ENCODE assay signal across 15 cellular contexts in the genomic region with DNA sequence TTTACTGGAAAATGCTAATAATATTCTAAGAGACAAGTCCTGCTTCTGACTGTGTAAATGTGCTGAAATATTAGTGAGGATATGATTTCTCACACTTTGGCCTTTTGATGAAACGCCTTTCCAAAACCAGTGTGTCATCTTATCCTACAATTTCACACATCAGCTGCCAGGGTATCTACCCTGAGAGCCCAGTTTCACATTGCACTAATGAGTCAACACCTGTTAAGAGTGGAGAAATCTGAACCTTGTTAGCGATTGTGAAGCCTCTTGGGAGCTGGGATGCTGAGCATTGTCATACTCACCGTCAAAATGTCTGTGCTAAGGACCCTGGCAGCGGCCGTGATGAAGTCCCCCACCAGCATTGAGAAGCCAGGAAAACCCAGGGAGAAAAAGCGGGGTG.
DNase-seq lines count a peak whose midpoint lies in the region; ATAC-seq, FAIRE-seq and TF ChIP-seq lines count a peak whose summit lies in the region.
"Had no signal": no experiment of that assay in that cellular context is flagged by ENCODE, and none has a peak within 500 bp of the region (broad histone marks: within the 10 kb centered on the region; RNA-seq: fewer than 3 reads in every experiment).

No MANE protein-coding gene starts in this region.

- DNase-seq in NCI-H82 (lab: John Stamatoyannopoulos, UW) (peak; percentile 43), NCI-H82 treated with DMSO at 0.1 percent for 48 hours (lab: John Stamatoyannopoulos, UW; ENCODE audit: unreplicated experiment) (no peak), GM19239 (ENCODE audit: insufficient read length, low spot score) (no peak), NCI-H69 (lab: John Stamatoyannopoulos, UW) (peak; percentile 93), kidney tubule cell (ENCODE audit: low spot score) (peak; percentile 52), left lung (no peak)
- DNase-seq: ACHN, head of caudate nucleus, IMR-90, NCI-H226 had no signal

- no peaks in the 10 kb centered on the region for H3K9me3 ChIP-seq in left lung

- no peaks in the 10 kb centered on the region for H3K4me1 ChIP-seq in left lung
- H3K4me1 ChIP-seq: neural progenitor cell had no signal

- ATAC-seq in GM19035 (IDR thresholded peaks at IDR 0.05; ENCODE audit: unreplicated experiment), result no peak
- no peak for ATAC-seq in HG02973 (IDR thresholded peaks at IDR 0.05; ENCODE audit: unreplicated experiment)
- ATAC-seq in left lung, result no peak

- intact Hi-C loops in left lung (cut with DNase I), result no loop called here

- no peaks in the 10 kb centered on the region for H3K27me3 ChIP-seq in left lung
- H3K27me3 ChIP-seq: neural progenitor cell had no signal

- H3K36me3 ChIP-seq in left lung, result peaks cover 0 to 39% of the 10 kb centered on the region in 2 donors

- peak; percentile 31 for FAIRE-seq in GM19239 (lab: Jason Lieb, UNC)
- FAIRE-seq: endometrium, TTC549 had no signal

- H3K4me3 ChIP-seq in left lung, result no peak overlapping the region
- H3K4me3 ChIP-seq: neural progenitor cell had no signal

- no peak overlapping the region for H3K27ac ChIP-seq in left lung
- H3K27ac ChIP-seq: neural progenitor cell had no signal

- TF ChIP-seq CTCF in left lung (IDR thresholded peaks at IDR 0.05), result no peak

Comparison
In these comparisons a context has a peak if more than half of its experiments do, and no peak if none do; other contexts are left out.
1. DNase-seq: peak in NCI-H82 (single experiment), NCI-H69 (single experiment) and kidney tubule cell (single experiment); none in NCI-H82 treated with DMSO at 0.1 percent for 48 hours (single experiment), GM19239 (single experiment) and left lung (0 of 2).